Comparison of ENCODE assay signal across 8 cellular contexts in the genomic region with DNA sequence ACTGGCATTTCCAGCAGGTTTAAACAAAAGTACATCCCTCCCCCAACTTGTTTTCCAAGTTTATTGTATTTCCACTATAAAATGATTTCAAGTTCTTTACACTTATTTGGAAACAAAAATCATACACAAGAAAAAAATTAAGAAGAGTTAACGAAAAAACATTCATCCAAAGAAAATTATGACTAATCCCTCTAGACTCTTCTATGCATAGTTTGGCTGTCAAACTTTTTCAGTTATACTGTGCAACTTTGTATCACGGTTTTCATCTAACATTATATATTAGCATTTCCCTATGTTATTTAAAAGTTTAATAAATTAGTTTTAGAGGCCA. TPM values are rescaled to one million over a fixed set of nuclear protein-coding genes. Genes with fewer than 3 reads are reported as not detected.
DNase-seq lines count a peak whose midpoint lies in the region; ATAC-seq and TF ChIP-seq lines count a peak whose summit lies in the region.

No MANE protein-coding gene starts in this region.

- DNase-seq in HFF-Myc (ENCODE audit: extremely low read depth, low read depth) = no peak
- DNase-seq in activated CD4-positive, alpha-beta memory T cell treated with anti-CD3 and anti-CD28 coated beads, Interleukin-2, amount 10 ng/mL, durations not matched to agents 7 days and 5 days = no peak
- no peak for DNase-seq in stimulated activated naive B cell treated with anti-CD40 and anti-IgM and Interleukin-4, amounts not matched to agents 10 μg/mL and 1 μg/mL and 100 μg/mL, for 72 hours
- DNase-seq in DMS79 treated with DMSO at 0.1 percent for 48 hours (lab: John Stamatoyannopoulos, UW) = no peak
- no peak for DNase-seq in CD1c-positive myeloid dendritic cell (ENCODE audit: extremely low spot score)

- peaks cover 2% of the 10 kb centered on the region for H3K27me3 Mint-ChIP-seq in activated CD4-positive, alpha-beta memory T cell treated with anti-CD3 and anti-CD28 coated beads, Interleukin-2, amount 10 ng/mL, durations not matched to agents 7 days and 5 days
- no peaks in the 10 kb centered on the region for H3K27me3 Mint-ChIP-seq in stimulated activated naive B cell treated with anti-CD40 and anti-IgM and Interleukin-4, amounts not matched to agents 10 μg/mL and 1 μg/mL and 100 μg/mL, for 72 hours

- no peaks in the 10 kb centered on the region for H3K36me3 ChIP-seq in iPS-15b (ENCODE audit: control insufficient read depth, insufficient read depth, low read length)

- H3K9me3 Mint-ChIP-seq in activated CD4-positive, alpha-beta memory T cell treated with anti-CD3 and anti-CD28 coated beads, Interleukin-2, amount 10 ng/mL, durations not matched to agents 7 days and 5 days = no peaks in the 10 kb centered on the region
- H3K9me3 Mint-ChIP-seq in stimulated activated naive B cell treated with anti-CD40 and anti-IgM and Interleukin-4, amounts not matched to agents 10 μg/mL and 1 μg/mL and 100 μg/mL, for 72 hours = no peaks in the 10 kb centered on the region

- no peak overlapping the region for H3K27ac Mint-ChIP-seq in activated CD4-positive, alpha-beta memory T cell treated with anti-CD3 and anti-CD28 coated beads, Interleukin-2, amount 10 ng/mL, durations not matched to agents 7 days and 5 days
- peak overlapping the region; percentile 20 for H3K27ac Mint-ChIP-seq in stimulated activated naive B cell treated with anti-CD40 and anti-IgM and Interleukin-4, amounts not matched to agents 10 μg/mL and 1 μg/mL and 100 μg/mL, for 72 hours

- H3K4me1 ChIP-seq in iPS-15b (ENCODE audit: control insufficient read depth, insufficient read depth, low read length) = peaks cover 2% of the 10 kb centered on the region

- H3K4me3 Mint-ChIP-seq in activated CD4-positive, alpha-beta memory T cell treated with anti-CD3 and anti-CD28 coated beads, Interleukin-2, amount 10 ng/mL, durations not matched to agents 7 days and 5 days = peak overlapping the region; percentile 96
- H3K4me3 Mint-ChIP-seq in stimulated activated naive B cell treated with anti-CD40 and anti-IgM and Interleukin-4, amounts not matched to agents 10 μg/mL and 1 μg/mL and 100 μg/mL, for 72 hours = peak overlapping the region; percentile 50 to 61

- H3K9me3 ChIP-seq in iPS-15b (ENCODE audit: control insufficient read depth, insufficient read depth, low read length) = no peaks in the 10 kb centered on the region

- no peak for ATAC-seq in stimulated activated naive B cell treated with anti-CD40 and anti-IgM and Interleukin-4, amounts not matched to agents 10 μg/mL and 1 μg/mL and 100 μg/mL, for 72 hours (replicated peaks)
- no peak for ATAC-seq in GM18519 (IDR thresholded peaks at IDR 0.05; ENCODE audit: low FRiP score, unreplicated experiment)
- ATAC-seq in HG02973 (IDR thresholded peaks at IDR 0.05; ENCODE audit: unreplicated experiment) = no peak

- peaks cover 41% of the 10 kb centered on the region for H3K4me1 Mint-ChIP-seq in activated CD4-positive, alpha-beta memory T cell treated with anti-CD3 and anti-CD28 coated beads, Interleukin-2, amount 10 ng/mL, durations not matched to agents 7 days and 5 days
- peaks cover 16 to 28% of the 10 kb centered on the region in 2 donors for H3K4me1 Mint-ChIP-seq in stimulated activated naive B cell treated with anti-CD40 and anti-IgM and Interleukin-4, amounts not matched to agents 10 μg/mL and 1 μg/mL and 100 μg/mL, for 72 hours

- H3K4me3 ChIP-seq in HFF-Myc (replicated peaks; ENCODE audit: low read depth, low read length) = peak overlapping the region; percentile 90
- H3K4me3 ChIP-seq in iPS-15b (ENCODE audit: low read depth, low read length) = peak overlapping the region; percentile 79

- no peaks in the 10 kb centered on the region for H3K27me3 ChIP-seq in iPS-15b (ENCODE audit: control insufficient read depth, insufficient read depth, low read length)

- CTCF ChIA-PET in activated CD4-positive, alpha-beta memory T cell treated with anti-CD3 and anti-CD28 coated beads, Interleukin-2, amount 10 ng/mL, durations not matched to agents 7 days and 5 days (lab: Charles Lee) = interaction anchor here (1.0 to 2.3 kb wide), 4 partner anchors 14 to 222 kb away, joined by 3 to 20 read pairs (median 15); a partner anchor contains a TSS

- POLR2A ChIA-PET in activated CD4-positive, alpha-beta memory T cell treated with anti-CD3 and anti-CD28 coated beads, Interleukin-2, amount 10 ng/mL, durations not matched to agents 7 days and 5 days (lab: Charles Lee) = interaction anchor here (1.3 to 3.3 kb wide), 8 partner anchors 17 to 222 kb away, joined by 3 to 35 read pairs (median 8); a partner anchor contains a TSS

- no peak for TF ChIP-seq CTCF in HFF-Myc (IDR thresholded peaks at IDR 0.05; ENCODE audit: low read depth, low read length, missing control alignments)

- H3K9ac ChIP-seq in iPS-15b (ENCODE audit: low read depth, low read length) = no peak overlapping the region

- H3K36me3 Mint-ChIP-seq in activated CD4-positive, alpha-beta memory T cell treated with anti-CD3 and anti-CD28 coated beads, Interleukin-2, amount 10 ng/mL, durations not matched to agents 7 days and 5 days (ENCODE audit: low read depth) = peaks cover 6% of the 10 kb centered on the region
- peaks cover 3 to 7% of the 10 kb centered on the region in 2 donors for H3K36me3 Mint-ChIP-seq in stimulated activated naive B cell treated with anti-CD40 and anti-IgM and Interleukin-4, amounts not matched to agents 10 μg/mL and 1 μg/mL and 100 μg/mL, for 72 hours

RNA-seq across cellular contexts. Expression of a gene that starts 0.6 kb away (rescaled TPM):
- 10 to 100 TPM; 18.5 to 19.1 TPM for total RNA-seq in activated CD4-positive, alpha-beta memory T cell treated with anti-CD3 and anti-CD28 coated beads, Interleukin-2, amount 10 ng/mL, durations not matched to agents 7 days and 5 days

RNA-seq across cellular contexts. Expression of a gene that starts 3.0 kb away (rescaled TPM):
- total RNA-seq in activated CD4-positive, alpha-beta memory T cell treated with anti-CD3 and anti-CD28 coated beads, Interleukin-2, amount 10 ng/mL, durations not matched to agents 7 days and 5 days = 1 to 10 TPM; 4.8 to 5.5 TPM

RNA-seq across cellular contexts. Expression of a gene that starts 29.6 kb away (rescaled TPM):
- 10 to 100 TPM; 87.4 to 88.2 TPM for total RNA-seq in activated CD4-positive, alpha-beta memory T cell treated with anti-CD3 and anti-CD28 coated beads, Interleukin-2, amount 10 ng/mL, durations not matched to agents 7 days and 5 days

RNA-seq across cellular contexts. Expression of a gene that starts 36.7 kb away (rescaled TPM):
- under 1 TPM in 1 of 2 experiments, not detected in 1; 0.20 TPM for total RNA-seq in activated CD4-positive, alpha-beta memory T cell treated with anti-CD3 and anti-CD28 coated beads, Interleukin-2, amount 10 ng/mL, durations not matched to agents 7 days and 5 days

RNA-seq across cellular contexts. Expression of a gene that starts 38.1 kb away (rescaled TPM):
- total RNA-seq in activated CD4-positive, alpha-beta memory T cell treated with anti-CD3 and anti-CD28 coated beads, Interleukin-2, amount 10 ng/mL, durations not matched to agents 7 days and 5 days = 1 to 10 TPM; 2.7 to 2.9 TPM
